ENCODE assay signal across 21 cellular contexts in the genomic region with DNA sequence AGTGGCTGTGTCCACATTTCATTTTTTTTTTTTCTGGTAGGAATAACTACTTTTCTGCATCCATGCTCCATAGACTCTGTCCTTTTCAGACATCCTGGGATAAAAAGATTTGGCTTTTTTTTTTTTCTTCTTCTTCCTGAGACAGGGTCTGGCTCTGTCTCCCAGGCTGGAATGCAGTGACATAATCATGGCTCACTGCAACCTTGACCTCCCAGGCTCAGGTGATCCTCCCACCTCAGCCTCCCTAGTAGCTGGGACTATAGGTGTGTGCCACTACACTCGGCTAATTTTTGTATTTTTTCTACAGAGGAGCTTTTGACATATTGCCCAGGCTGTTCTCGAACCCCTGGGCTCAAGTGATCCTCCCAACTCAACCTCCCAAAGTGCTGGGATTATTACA. TPM values are rescaled to one million over a fixed set of nuclear protein-coding genes. Genes with fewer than 3 reads are reported as not detected.
A peak's percentile ranks its signal among the peaks of the same experiment; 100 is the strongest.
DNase-seq lines count a peak whose midpoint lies in the region; ATAC-seq and TF ChIP-seq lines count a peak whose summit lies in the region.
"Had no signal": no experiment of that assay in that cellular context is flagged by ENCODE, and none has a peak within 500 bp of the region (broad histone marks: within the 10 kb centered on the region; RNA-seq: fewer than 3 reads in every experiment).

No MANE protein-coding gene starts in this region.

- H4K20me1 ChIP-seq in neural progenitor cell (ENCODE audit: low read depth): no peaks in the 10 kb centered on the region
- H4K20me1 ChIP-seq: BLaER1 treated with 17β-estradiol and CSF1 and Interleukin-3, amounts not matched to agents 10 nM and 100 nM had no signal

- no peak overlapping the region for H3K27ac ChIP-seq in neural progenitor cell
- H3K27ac ChIP-seq: A549; BLaER1 treated with 17β-estradiol and CSF1 and Interleukin-3, amounts not matched to agents 10 nM and 100 nM had no signal

- H3K27ac Mint-ChIP-seq in natural killer cell treated with Interleukin-12 subunit alpha and Interleukin-12 subunit beta and Interleukin-15 and Interleukin-18, amount 100 ng/mL, for 72 hours: no peak overlapping the region
- H3K27ac Mint-ChIP-seq in natural killer cell: no peak overlapping the region
- H3K27ac Mint-ChIP-seq in dendritic cell treated with granulocyte-macrophage colony-stimulating factor and Interleukin-4, amounts not matched to agents 40 ng/mL and 50 ng/mL, for 4 days: peak overlapping the region; percentile 20
- no peak overlapping the region for H3K27ac Mint-ChIP-seq in neural progenitor cell
- H3K27ac Mint-ChIP-seq: CD4-positive, alpha-beta T cell had no signal

- H3K36me3 Mint-ChIP-seq in natural killer cell treated with Interleukin-12 subunit alpha and Interleukin-12 subunit beta and Interleukin-15 and Interleukin-18, amount 100 ng/mL, for 72 hours: no peaks in the 10 kb centered on the region
- H3K36me3 Mint-ChIP-seq in natural killer cell (no peaks in the 10 kb centered on the region), neural progenitor cell (no peaks in the 10 kb centered on the region)
- H3K36me3 Mint-ChIP-seq in dendritic cell treated with granulocyte-macrophage colony-stimulating factor and Interleukin-4, amounts not matched to agents 40 ng/mL and 50 ng/mL, for 4 days (ENCODE audit: low read depth): no peaks in the 10 kb centered on the region

- H3K36me3 ChIP-seq in neural progenitor cell (no peaks in the 10 kb centered on the region), mucosa of descending colon (ENCODE audit: low read depth) (no peaks in the 10 kb centered on the region)
- H3K36me3 ChIP-seq: BE2C, HAP-1 had no signal

- no peaks in the 10 kb centered on the region for H3F3A ChIP-seq in neural progenitor cell (ENCODE audit: low read depth)

- no peak overlapping the region for H3K9ac ChIP-seq in neural progenitor cell
- H3K9ac ChIP-seq: BLaER1 treated with 17β-estradiol and CSF1 and Interleukin-3, amounts not matched to agents 10 nM and 100 nM had no signal

- ATAC-seq in natural killer cell treated with Interleukin-12 subunit alpha and Interleukin-12 subunit beta and Interleukin-15 and Interleukin-18, amount 100 ng/mL, for 72 hours: no peak
- no peak for ATAC-seq in natural killer cell
- no peak for ATAC-seq in mucosa of descending colon
- ATAC-seq: A549 had no signal

- H3K4me1 Mint-ChIP-seq in natural killer cell treated with Interleukin-12 subunit alpha and Interleukin-12 subunit beta and Interleukin-15 and Interleukin-18, amount 100 ng/mL, for 72 hours (ENCODE audit: low read depth in 2 of 2): peaks cover 15 to 19% of the 10 kb centered on the region in 2 donors
- peaks cover 11 to 20% of the 10 kb centered on the region in 2 donors for H3K4me1 Mint-ChIP-seq in natural killer cell
- H3K4me1 Mint-ChIP-seq in dendritic cell treated with granulocyte-macrophage colony-stimulating factor and Interleukin-4, amounts not matched to agents 40 ng/mL and 50 ng/mL, for 4 days (ENCODE audit: low read depth): peaks cover 38% of the 10 kb centered on the region
- H3K4me1 Mint-ChIP-seq in neural progenitor cell: no peaks in the 10 kb centered on the region

- H2AFZ ChIP-seq in neural progenitor cell (replicated peaks): no peak overlapping the region

- intact Hi-C loops in natural killer cell (cut with micrococcal nuclease): no loop called here
- intact Hi-C loops in dendritic cell treated with granulocyte-macrophage colony-stimulating factor and Interleukin-4, amounts not matched to agents 40 ng/mL and 50 ng/mL, for 4 days (cut with micrococcal nuclease): no loop called here
- intact Hi-C loops in mucosa of descending colon (cut with DNase I, micrococcal nuclease): no loop called here

- H3K9me3 Mint-ChIP-seq in natural killer cell treated with Interleukin-12 subunit alpha and Interleukin-12 subunit beta and Interleukin-15 and Interleukin-18, amount 100 ng/mL, for 72 hours: no peaks in the 10 kb centered on the region
- H3K9me3 Mint-ChIP-seq in natural killer cell: no peaks in the 10 kb centered on the region
- H3K9me3 Mint-ChIP-seq in dendritic cell treated with granulocyte-macrophage colony-stimulating factor and Interleukin-4, amounts not matched to agents 40 ng/mL and 50 ng/mL, for 4 days: no peaks in the 10 kb centered on the region
- no peaks in the 10 kb centered on the region for H3K9me3 Mint-ChIP-seq in neural progenitor cell
- H3K9me3 Mint-ChIP-seq: CD4-positive, alpha-beta T cell; CD8-positive, alpha-beta memory T cell; HFFc6 had no signal

- no peak overlapping the region for H3K4me2 ChIP-seq in neural progenitor cell
- H3K4me2 ChIP-seq: A549; BLaER1 treated with 17β-estradiol and CSF1 and Interleukin-3, amounts not matched to agents 10 nM and 100 nM had no signal

- DNase-seq in natural killer cell treated with Interleukin-12 subunit alpha and Interleukin-12 subunit beta and Interleukin-15 and Interleukin-18, amount 100 ng/mL, for 72 hours (ENCODE audit: low spot score): peak; percentile 22
- no peak for DNase-seq in natural killer cell
- no peak for DNase-seq in neural progenitor cell (ENCODE audit: low spot score)
- no peak for DNase-seq in NCI-H146 (lab: John Stamatoyannopoulos, UW)
- no peak for DNase-seq in mucosa of descending colon
- no peak for DNase-seq in NCI-H82 treated with DMSO at 0.1 percent for 48 hours (lab: John Stamatoyannopoulos, UW; ENCODE audit: unreplicated experiment)
- DNase-seq: 8988T; ACHN; AML-193; BE2C; CD4-positive, alpha-beta T cell; CD8-positive, alpha-beta memory T cell; DMS 273 treated with DMSO at 0.1 percent for 48 hours; DMS79; GF-D8; GOT3; HFFc6 had no signal

- H3K9me3 ChIP-seq in neural progenitor cell (ENCODE audit: low read depth): no peaks in the 10 kb centered on the region
- H3K9me3 ChIP-seq in mucosa of descending colon: no peaks in the 10 kb centered on the region
- H3K9me3 ChIP-seq: A549; BE2C; BLaER1 treated with 17β-estradiol and CSF1 and Interleukin-3, amounts not matched to agents 10 nM and 100 nM; HAP-1 had no signal

- no peaks in the 10 kb centered on the region for H3K79me2 ChIP-seq in neural progenitor cell (ENCODE audit: low read depth)

- H3K4me1 ChIP-seq in neural progenitor cell: no peaks in the 10 kb centered on the region
- no peaks in the 10 kb centered on the region for H3K4me1 ChIP-seq in mucosa of descending colon (ENCODE audit: low read depth)
- H3K4me1 ChIP-seq: A549, BE2C, HAP-1 had no signal

- H3K27me3 Mint-ChIP-seq in natural killer cell treated with Interleukin-12 subunit alpha and Interleukin-12 subunit beta and Interleukin-15 and Interleukin-18, amount 100 ng/mL, for 72 hours: no peaks in the 10 kb centered on the region
- H3K27me3 Mint-ChIP-seq in natural killer cell (ENCODE audit: low read depth in 2 of 2): no peaks in the 10 kb centered on the region
- no peaks in the 10 kb centered on the region for H3K27me3 Mint-ChIP-seq in dendritic cell treated with granulocyte-macrophage colony-stimulating factor and Interleukin-4, amounts not matched to agents 40 ng/mL and 50 ng/mL, for 4 days
- H3K27me3 Mint-ChIP-seq in neural progenitor cell (ENCODE audit: insufficient read depth, low read depth): peaks cover 6% of the 10 kb centered on the region
- H3K27me3 Mint-ChIP-seq: CD4-positive, alpha-beta T cell; CD8-positive, alpha-beta memory T cell had no signal

- H3K27me3 ChIP-seq in neural progenitor cell: no peaks in the 10 kb centered on the region
- H3K27me3 ChIP-seq: BE2C; BLaER1 treated with 17β-estradiol and CSF1 and Interleukin-3, amounts not matched to agents 10 nM and 100 nM had no signal

- TF ChIP-seq CTCF in natural killer cell (IDR thresholded peaks at IDR 0.05) (no peak), neural progenitor cell (IDR thresholded peaks at IDR 0.05) (no peak), mucosa of descending colon (IDR thresholded peaks at IDR 0.05) (no peak)

- H3K4me3 Mint-ChIP-seq in natural killer cell treated with Interleukin-12 subunit alpha and Interleukin-12 subunit beta and Interleukin-15 and Interleukin-18, amount 100 ng/mL, for 72 hours: no peak overlapping the region
- H3K4me3 Mint-ChIP-seq in natural killer cell: no peak overlapping the region
- no peak overlapping the region for H3K4me3 Mint-ChIP-seq in dendritic cell treated with granulocyte-macrophage colony-stimulating factor and Interleukin-4, amounts not matched to agents 40 ng/mL and 50 ng/mL, for 4 days
- peak overlapping the region; percentile 8 for H3K4me3 Mint-ChIP-seq in neural progenitor cell
- H3K4me3 Mint-ChIP-seq: CD4-positive, alpha-beta T cell; HFFc6 had no signal

- no peak overlapping the region for H3K4me3 ChIP-seq in neural progenitor cell
- no peak overlapping the region for H3K4me3 ChIP-seq in mucosa of descending colon
- H3K4me3 ChIP-seq: A549; BLaER1 treated with 17β-estradiol and CSF1 and Interleukin-3, amounts not matched to agents 10 nM and 100 nM; HAP-1 had no signal

RNA-seq across cellular contexts. Expression of a gene that starts 4.1 kb away (rescaled TPM):
- total RNA-seq in natural killer cell treated with Interleukin-12 subunit alpha and Interleukin-12 subunit beta and Interleukin-15 and Interleukin-18, amount 100 ng/mL, for 72 hours: 100 to 1,000 TPM in 1 of 2 donors, 10 to 100 TPM in 1; 91.9 to 154 TPM
- total RNA-seq in natural killer cell: 100 to 1,000 TPM; 189 to 224 (median 199) TPM
- total RNA-seq in neural progenitor cell (ENCODE audit: low replicate concordance): 1.3 and 3.5 TPM in 2 replicates
- 10 to 100 TPM; 16.0 to 31.6 (median 28.0) TPM for total RNA-seq in mucosa of descending colon

RNA-seq across cellular contexts. Expression of a gene that starts 10.2 kb away (rescaled TPM):
- total RNA-seq in natural killer cell treated with Interleukin-12 subunit alpha and Interleukin-12 subunit beta and Interleukin-15 and Interleukin-18, amount 100 ng/mL, for 72 hours: 100 to 1,000 TPM in 1 of 2 donors, 10 to 100 TPM in 1; 81.1 to 131 TPM
- total RNA-seq in natural killer cell (10 to 100 TPM; 42.5 to 64.3 (median 55.9) TPM), neural progenitor cell (ENCODE audit: low replicate concordance) (5.4 and 24.3 TPM in 2 replicates), mucosa of descending colon (10 to 100 TPM; 42.4 to 58.1 (median 49.6) TPM)

RNA-seq across cellular contexts. Expression of a gene that starts 27.7 kb away (rescaled TPM):
- total RNA-seq in natural killer cell treated with Interleukin-12 subunit alpha and Interleukin-12 subunit beta and Interleukin-15 and Interleukin-18, amount 100 ng/mL, for 72 hours: 10 to 100 TPM; 11.4 to 26.4 TPM
- total RNA-seq in natural killer cell (1 to 10 TPM; 1.7 to 4.1 (median 4.0) TPM), neural progenitor cell (ENCODE audit: low replicate concordance) (7.4 and 11.4 TPM in 2 replicates), mucosa of descending colon (10 to 100 TPM in 1 of 3 donors, 1 to 10 TPM in 2; 7.9 to 15.1 (median 9.7) TPM)

RNA-seq across cellular contexts. Expression of a gene that starts 33.9 kb away (rescaled TPM):
- 1 to 10 TPM; 2.5 to 7.3 TPM for total RNA-seq in natural killer cell treated with Interleukin-12 subunit alpha and Interleukin-12 subunit beta and Interleukin-15 and Interleukin-18, amount 100 ng/mL, for 72 hours
- total RNA-seq in natural killer cell (1 to 10 TPM; 1.4 to 2.2 (median 1.9) TPM), neural progenitor cell (ENCODE audit: low replicate concordance) (2.4 and 4.6 TPM in 2 replicates), mucosa of descending colon (1 to 10 TPM; 2.5 to 4.0 (median 3.8) TPM)

RNA-seq across cellular contexts. Expression of a gene that starts 36.9 kb away (rescaled TPM):
- 100 to 1,000 TPM; 310 to 453 TPM for total RNA-seq in natural killer cell treated with Interleukin-12 subunit alpha and Interleukin-12 subunit beta and Interleukin-15 and Interleukin-18, amount 100 ng/mL, for 72 hours
- total RNA-seq in natural killer cell (100 to 1,000 TPM; 401 to 469 (median 454) TPM), neural progenitor cell (ENCODE audit: low replicate concordance) (20.7 and 44.9 TPM in 2 replicates), mucosa of descending colon (100 to 1,000 TPM; 104 to 142 (median 123) TPM)
